Comparison of ENCODE assay signal across 1 cellular context in the genomic region with DNA sequence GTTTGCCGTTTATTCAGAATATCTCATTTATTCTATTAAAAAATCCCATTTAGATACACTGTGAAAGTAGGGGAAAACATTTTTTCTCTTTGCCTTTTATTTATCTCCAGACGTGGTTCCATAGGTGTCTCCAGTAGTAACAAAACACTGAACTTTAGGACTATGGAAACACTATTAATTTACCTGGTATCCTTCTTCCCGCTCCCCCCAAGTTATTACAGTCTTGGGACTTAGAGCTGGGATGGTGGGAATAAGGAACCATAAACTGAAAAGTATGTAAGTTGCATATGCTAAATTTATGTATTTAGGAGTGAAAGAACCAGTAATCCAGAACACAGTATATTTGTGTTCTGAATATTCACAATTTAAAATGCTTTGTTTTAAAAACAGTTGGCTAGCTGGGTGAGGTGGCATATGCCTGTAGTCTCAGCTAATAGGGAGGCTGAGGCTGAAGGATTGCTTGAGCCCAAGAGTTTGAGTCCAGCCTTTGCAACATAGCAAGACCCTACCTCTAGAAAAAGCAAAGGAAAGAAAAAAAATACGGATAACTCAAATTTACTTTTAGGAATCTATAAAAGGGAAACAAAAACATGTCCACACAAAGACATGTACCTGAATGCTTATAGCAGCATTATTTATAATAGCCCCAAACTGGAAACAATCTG.
TF ChIP-seq lines count a peak whose summit lies in the region.

No MANE protein-coding gene starts in this region.

TF ChIP-seq in WTC11, 78 proteins besides CTCF, POLR2A, EP300 and RAD21:
- TF ChIP-seq SMAD3 (CRISPR knock-in tag; IDR thresholded peaks at IDR 0.05; ENCODE audit: borderline replicate concordance) = no peak
- no peak for TF ChIP-seq MAX (CRISPR knock-in tag; IDR thresholded peaks at IDR 0.05)
- no peak for TF ChIP-seq FOXK1 (CRISPR knock-in tag; IDR thresholded peaks at IDR 0.05)
- no peak for TF ChIP-seq ZNF416 (CRISPR knock-in tag; IDR thresholded peaks at IDR 0.05)
- no peak for TF ChIP-seq ZNF317 (CRISPR knock-in tag; IDR thresholded peaks at IDR 0.05; ENCODE audit: borderline replicate concordance, low read depth)
- TF ChIP-seq, protein P1, sequence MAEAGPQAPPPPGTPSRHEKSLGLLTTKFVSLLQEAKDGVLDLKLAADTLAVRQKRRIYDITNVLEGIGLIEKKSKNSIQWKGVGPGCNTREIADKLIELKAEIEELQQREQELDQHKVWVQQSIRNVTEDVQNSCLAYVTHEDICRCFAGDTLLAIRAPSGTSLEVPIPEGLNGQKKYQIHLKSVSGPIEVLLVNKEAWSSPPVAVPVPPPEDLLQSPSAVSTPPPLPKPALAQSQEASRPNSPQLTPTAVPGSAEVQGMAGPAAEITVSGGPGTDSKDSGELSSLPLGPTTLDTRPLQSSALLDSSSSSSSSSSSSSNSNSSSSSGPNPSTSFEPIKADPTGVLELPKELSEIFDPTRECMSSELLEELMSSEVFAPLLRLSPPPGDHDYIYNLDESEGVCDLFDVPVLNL (CRISPR knock-in tag; IDR thresholded peaks at IDR 0.05; ENCODE audit: borderline replicate concordance, low read depth) = no peak
- no peak for TF ChIP-seq GRHL2 (CRISPR knock-in tag; IDR thresholded peaks at IDR 0.05; ENCODE audit: insufficient replicate concordance, severe bottlenecking)
- TF ChIP-seq, protein P2, sequence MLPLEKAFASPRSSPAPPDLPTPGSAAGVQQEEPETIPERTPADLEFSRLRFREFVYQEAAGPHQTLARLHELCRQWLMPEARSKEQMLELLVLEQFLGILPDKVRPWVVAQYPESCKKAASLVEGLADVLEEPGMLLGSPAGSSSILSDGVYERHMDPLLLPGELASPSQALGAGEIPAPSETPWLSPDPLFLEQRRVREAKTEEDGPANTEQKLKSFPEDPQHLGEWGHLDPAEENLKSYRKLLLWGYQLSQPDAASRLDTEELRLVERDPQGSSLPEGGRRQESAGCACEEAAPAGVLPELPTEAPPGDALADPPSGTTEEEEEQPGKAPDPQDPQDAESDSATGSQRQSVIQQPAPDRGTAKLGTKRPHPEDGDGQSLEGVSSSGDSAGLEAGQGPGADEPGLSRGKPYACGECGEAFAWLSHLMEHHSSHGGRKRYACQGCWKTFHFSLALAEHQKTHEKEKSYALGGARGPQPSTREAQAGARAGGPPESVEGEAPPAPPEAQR (CRISPR knock-in tag; IDR thresholded peaks at IDR 0.05) = no peak
- no peak for TF ChIP-seq TEAD4 (CRISPR knock-in tag; IDR thresholded peaks at IDR 0.05)
- no peak for TF ChIP-seq AFF4 (CRISPR knock-in tag; IDR thresholded peaks at IDR 0.05; ENCODE audit: borderline replicate concordance)
TF ChIP-seq in WTC11: peak in this region for 0.
